Comparison of ENCODE assay signal across 1 cellular context in genomic region chr12:113234483-113234882, GRCh38.
TF ChIP-seq lines count a peak whose summit lies in the region.

No MANE protein-coding gene starts in this region.

TF ChIP-seq in GM23338, 12 proteins besides CTCF, POLR2A, EP300 and RAD21 (continued from another document):
- no peak for TF ChIP-seq REST (IDR thresholded peaks at IDR 0.05; ENCODE audit: unreplicated experiment)
TF ChIP-seq in GM23338: peak in this region for 0.
